Comparison of ENCODE assay signal across 8 cellular contexts in the genomic region with DNA sequence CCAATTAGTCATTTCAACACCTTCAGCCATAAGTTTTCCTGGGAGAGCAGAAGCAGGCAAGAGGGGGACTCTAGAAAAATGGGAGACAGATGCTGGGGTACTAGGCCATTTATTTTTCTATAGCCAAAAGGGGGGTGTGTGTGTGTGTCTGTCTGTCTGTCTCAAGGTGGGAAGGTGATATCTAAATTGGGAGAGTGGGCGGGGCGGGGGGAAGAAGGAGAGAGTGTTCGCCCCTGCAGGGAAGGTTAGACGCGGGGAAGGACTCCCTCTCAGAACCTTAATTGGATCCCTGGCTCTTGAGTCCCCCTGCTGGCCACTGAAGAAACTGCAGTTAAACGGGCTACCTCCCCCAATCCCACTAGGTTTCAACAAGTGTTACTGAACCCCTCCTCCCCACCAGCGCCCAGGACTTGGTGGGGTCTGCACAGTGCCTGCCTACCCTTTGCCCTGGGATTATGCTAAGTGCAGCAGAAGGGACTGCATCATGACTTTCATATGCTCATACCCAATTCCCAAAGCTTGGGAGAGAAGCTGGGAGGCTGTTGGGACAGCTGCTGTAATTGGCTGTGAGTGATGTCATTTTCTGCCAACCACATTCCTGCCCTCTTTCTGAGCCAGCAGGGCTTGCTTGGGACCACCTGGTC. TPM values are rescaled to one million over a fixed set of nuclear protein-coding genes. Genes with fewer than 3 reads are reported as not detected.
DNase-seq lines count a peak whose midpoint lies in the region; ATAC-seq and TF ChIP-seq lines count a peak whose summit lies in the region.

No MANE protein-coding gene starts in this region.

- DNase-seq in GM03348 (ENCODE audit: low spot score) (peak; percentile 92), MV-4-11 (lab: John Stamatoyannopoulos, UW) (peak; percentile 27), T-helper 2 cell (peak; percentile 48 to 71 (median 54)), amniotic epithelial cell (ENCODE audit: low read depth) (peak; percentile 32), right cardiac atrium (peak; percentile 56 to 87 (median 82)), gastrocnemius medialis (peak; percentile 32 to 59)

- H3K36me3 ChIP-seq in gastrocnemius medialis: peaks cover 0 to 13% of the 10 kb centered on the region in 2 donors

- in situ Hi-C loops in gastrocnemius medialis (cut with MboI; ENCODE audit: low sequenced_read_pairs in 4 of 4): loop anchor here (5.0 to 10.0 kb wide), 6 partner anchors 127 to 227 kb away; partner anchors contain the start of gene FRS3 (in 1 of the 4)

- WGBS in right cardiac atrium: 2% methylated on average over 7 of the region's 7 CpGs

- H3K4me1 ChIP-seq in right cardiac atrium (ENCODE audit: control insufficient read depth, insufficient read depth, low read length): no peaks in the 10 kb centered on the region
- no peaks in the 10 kb centered on the region for H3K4me1 ChIP-seq in gastrocnemius medialis

- no peak for TF ChIP-seq POLR2A in gastrocnemius medialis (IDR thresholded peaks at IDR 0.05)

- no peaks in the 10 kb centered on the region for H3K27me3 ChIP-seq in right cardiac atrium (ENCODE audit: control insufficient read depth, insufficient read depth)
- H3K27me3 ChIP-seq in gastrocnemius medialis: no peaks in the 10 kb centered on the region

- no peak overlapping the region for H3K4me3 ChIP-seq in right cardiac atrium (ENCODE audit: low read length)
- no peak overlapping the region for H3K4me3 ChIP-seq in gastrocnemius medialis

- TF ChIP-seq CTCF in gastrocnemius medialis (IDR thresholded peaks at IDR 0.05 in 4 of 5, conservative IDR thresholded peaks at IDR 0.05 in 1 of 5): peak; percentile 90 to 95 (median 92)

- intact Hi-C loops in right cardiac atrium (cut with DNase I): loop anchor here (2.0 to 10.0 kb wide), 7 partner anchors 129 to 225 kb away; no protein-coding TSS in a partner anchor
- intact Hi-C loops in gastrocnemius medialis (cut with DNase I; ENCODE audit: low total_unique reads): loop anchor here (1.0 to 5.0 kb wide), 4 partner anchors 45 to 223 kb away; partner anchors contain the start of gene FOXP4

- H3K27ac ChIP-seq in right cardiac atrium (ENCODE audit: low read length): no peak overlapping the region
- H3K27ac ChIP-seq in gastrocnemius medialis: no peak overlapping the region

- no peaks in the 10 kb centered on the region for H3K9me3 ChIP-seq in right cardiac atrium (ENCODE audit: control insufficient read depth, low read length)
- no peaks in the 10 kb centered on the region for H3K9me3 ChIP-seq in gastrocnemius medialis

- ATAC-seq in right cardiac atrium (peak; percentile 61 to 73), gastrocnemius medialis (peak; percentile 80 to 88), GM21576 (IDR thresholded peaks at IDR 0.05; ENCODE audit: unreplicated experiment) (no peak), HG03139 (IDR thresholded peaks at IDR 0.05; ENCODE audit: unreplicated experiment) (no peak)

RNA-seq across cellular contexts. Expression of gene FOXP4, which starts 45.8 kb away (rescaled TPM):
- total RNA-seq in right cardiac atrium: 10 to 100 TPM; 21.7 to 22.5 (median 22.1) TPM
- polyA plus RNA-seq in right cardiac atrium: 15.3 TPM
- 10 to 100 TPM in 1 of 4 donors, 1 to 10 TPM in 3; 3.4 to 11.4 (median 6.5) TPM for total RNA-seq in gastrocnemius medialis

RNA-seq across cellular contexts. Expression of gene MDFI, which starts 46.3 kb away (rescaled TPM):
- total RNA-seq in right cardiac atrium (10 to 100 TPM in 2 of 4 donors, 1 to 10 TPM in 2; 8.0 to 11.9 (median 10.0) TPM), gastrocnemius medialis (1 to 10 TPM in 1 of 4 donors, under 1 TPM in 1, not detected in 2; 0.26 to 1.1 TPM)
- polyA plus RNA-seq in right cardiac atrium: 4.9 TPM

Comparison
In these comparisons a context has a peak if more than half of its experiments do, and no peak if none do; other contexts are left out.
1. DNase-seq: peak in every context shown above with its lines; median percentile 92 in GM03348; 82 in right cardiac atrium; 54 in T-helper 2 cell; 46 in gastrocnemius medialis; 32 in amniotic epithelial cell; 27 in MV-4-11.
2. ATAC-seq: peak in right cardiac atrium (2 of 2) and gastrocnemius medialis (2 of 2); none in GM21576 (single experiment) and HG03139 (single experiment).
3. RNA of gene MDFI, which starts 46.3 kb away (total RNA-seq): 8.0 to 11.9 TPM in right cardiac atrium; 0.26 to 1.1 TPM in gastrocnemius medialis; every median in the first group is over 4 times any median in the second.